Comparison of ENCODE assay signal across 11 cellular contexts in the genomic region with DNA sequence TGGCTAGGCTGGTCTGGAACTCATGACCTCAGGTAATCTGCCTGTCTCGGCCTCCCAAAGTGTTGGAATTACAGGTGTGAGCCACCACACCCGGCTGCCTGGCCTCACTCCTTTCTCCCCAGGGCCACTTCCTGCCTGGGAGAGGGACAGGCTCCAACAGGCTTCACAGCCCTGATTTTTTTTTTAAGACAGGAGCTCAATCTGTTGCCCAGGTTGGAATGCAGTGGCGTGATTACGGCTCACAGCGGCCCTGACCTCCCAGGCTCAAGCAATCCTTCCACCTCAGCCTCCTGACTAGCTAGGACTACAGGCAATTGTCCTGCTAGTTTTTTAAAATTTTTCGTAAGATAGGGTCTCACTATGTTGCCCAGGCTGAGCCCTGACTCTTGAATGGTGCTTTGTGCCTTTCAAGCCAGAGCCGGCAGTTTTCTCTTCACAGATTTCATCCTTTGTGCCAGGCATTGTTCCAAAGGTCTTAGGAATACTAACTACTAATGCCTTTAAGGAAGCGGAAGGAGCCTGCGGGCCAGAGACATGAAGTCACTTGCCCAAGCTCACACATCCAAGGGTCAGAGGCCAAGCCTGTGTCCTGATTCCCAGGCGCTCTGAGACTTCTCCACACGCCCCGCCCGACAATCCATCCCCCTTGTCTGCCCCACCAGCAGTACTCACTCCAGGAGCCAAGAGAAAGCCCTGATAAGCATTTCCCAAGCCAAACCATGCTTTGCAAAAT. TPM values are rescaled to one million over a fixed set of nuclear protein-coding genes. Genes with fewer than 3 reads are reported as not detected.
DNase-seq lines count a peak whose midpoint lies in the region; ATAC-seq, FAIRE-seq and TF ChIP-seq lines count a peak whose summit lies in the region.
"Had no signal": no experiment of that assay in that cellular context is flagged by ENCODE, and none has a peak within 500 bp of the region (broad histone marks: within the 10 kb centered on the region; RNA-seq: fewer than 3 reads in every experiment).

No MANE protein-coding gene starts in this region.

- no peaks in the 10 kb centered on the region; the same call in 1 of the 2 replicates for H4K20me1 ChIP-seq in IMR-90 (ENCODE audit: insufficient read depth, low read length)

- POLR2A ChIA-PET in IMR-90 (lab: Charles Lee; ENCODE audit: unreplicated experiment), result no interaction called here

- H2BK20ac ChIP-seq in IMR-90 (ENCODE audit: low read depth, low read length), result no peak overlapping the region

- H2AK5ac ChIP-seq in IMR-90 (ENCODE audit: low read depth, low read length), result 0 out of 2 replicates have a peak overlapping the region, but pooled peaks have one; percentile 48

- no peak overlapping the region for H4K91ac ChIP-seq in IMR-90 (ENCODE audit: insufficient read depth, low read depth, low read length)

- no peak overlapping the region for H3K27ac ChIP-seq in IMR-90 (ENCODE audit: insufficient read depth, low read length)
- H3K27ac ChIP-seq in subcutaneous abdominal adipose tissue (ENCODE audit: low read depth, low read length), result peak overlapping the region; percentile 79

- dilution Hi-C loops in IMR-90 (cut with HindIII; ENCODE audit: low sequenced_read_pairs, unreplicated experiment), result no loop called here

- H4K5ac ChIP-seq in IMR-90 (ENCODE audit: low read depth, low read length), result no peak overlapping the region

- 0 out of 2 replicates have a peak, but pooled peaks cover under 1% of the 10 kb centered on the region for H3K4me1 ChIP-seq in IMR-90 (ENCODE audit: control insufficient read depth, insufficient read depth, low read length)
- H3K4me1 ChIP-seq in subcutaneous abdominal adipose tissue (ENCODE audit: control insufficient read depth in 5 of 5, insufficient read depth in 5 of 5, low read length in 5 of 5), result peaks cover 5 to 47% (median 36%) of the 10 kb centered on the region in 5 donors

- H3K23ac ChIP-seq in IMR-90 (ENCODE audit: low read depth, low read length), result no peak overlapping the region

- TF ChIP-seq POLR2A in IMR-90 (IDR thresholded peaks at IDR 0.05; ENCODE audit: low read depth, low read length), result no peak
- no peak for TF ChIP-seq POLR2A in GM12891 (IDR thresholded peaks at IDR 0.05; ENCODE audit: low read depth, low read length)

- H3K56ac ChIP-seq in IMR-90 (ENCODE audit: extremely low read depth, insufficient read depth, low read length), result no peak overlapping the region

- H3K79me1 ChIP-seq in IMR-90 (ENCODE audit: low read depth in 1 of 2, low read length in 2 of 2), result no peaks in the 10 kb centered on the region

- BruUV-seq in IMR-90 (replicated peaks; lab: Mats Ljungman, UMichigan), result no TSS peak

- CTCF ChIA-PET in IMR-90 (lab: Yijun Ruan, JAX), result no interaction called here

- intact Hi-C loops in IMR-90 (cut with micrococcal nuclease), result loop anchor here (1.0 kb wide), 1 partner anchor 59 kb away; no protein-coding TSS in a partner anchor
- intact Hi-C loops in left colon (cut with DNase I, micrococcal nuclease), result no loop called here

- peak; percentile 56 for DNase-seq in IMR-90
- DNase-seq in ecto neural progenitor cell (ENCODE audit: low spot score), result peak; percentile 52
- DNase-seq in left colon, result no peak
- no peak for DNase-seq in DMS 273 (lab: John Stamatoyannopoulos, UW; ENCODE audit: unreplicated experiment)
- no peak for DNase-seq in HPDE6-E6E7 (ENCODE audit: extremely low spot score)
- no peak for DNase-seq in GM12891 (ENCODE audit: insufficient read length, low spot score)
- DNase-seq: NCI-H187 had no signal

- H3K36me3 ChIP-seq in IMR-90 (ENCODE audit: control insufficient read depth, insufficient read depth, low read length), result no peaks in the 10 kb centered on the region
- H3K36me3 ChIP-seq in subcutaneous abdominal adipose tissue (ENCODE audit: control insufficient read depth in 5 of 5, insufficient read depth in 5 of 5, low read length in 5 of 5), result no peaks in the 10 kb centered on the region

- no peak overlapping the region; the same call in 1 of the 2 replicates for H3K4ac ChIP-seq in IMR-90 (ENCODE audit: low read depth, low read length)

- no peak for FAIRE-seq in GM12891 (lab: Jason Lieb, UNC)

- ATAC-seq in IMR-90 (ENCODE audit: low read depth), result peak; percentile 81
- peak; percentile 56 for ATAC-seq in left colon
- no peak for ATAC-seq in GM19035 (IDR thresholded peaks at IDR 0.05; ENCODE audit: unreplicated experiment)

- H2BK5ac ChIP-seq in IMR-90 (ENCODE audit: low read depth, low read length, poor library complexity, severe bottlenecking), result no peak overlapping the region

- peaks cover 9% of the 10 kb centered on the region; the same call in 1 of the 2 replicates for H3K9me1 ChIP-seq in IMR-90 (ENCODE audit: insufficient read depth, low read length)

- in situ Hi-C loops in IMR-90 (cut with MboI; ENCODE audit: low sequenced_read_pairs), result no loop called here

- H3K4me3 ChIP-seq in IMR-90 (ENCODE audit: insufficient read depth, low read depth, low read length) (no peak overlapping the region), subcutaneous abdominal adipose tissue (ENCODE audit: low read depth in 1 of 5, low read length in 5 of 5) (no peak overlapping the region)
- H3K4me3 ChIP-seq: smooth muscle cell had no signal

- WGBS in IMR-90 (ENCODE audit: extremely low coverage in 2 of 2, insufficient read length in 1 of 2), 2 experiments, result 84% methylated on average over 5 of the region's 13 CpGs; no CpG with 5 or more reads in 1 of the 2 experiments

- TF ChIP-seq RAD21 in IMR-90 (IDR thresholded peaks at IDR 0.05; ENCODE audit: low read length), result no peak

- H3K9ac ChIP-seq in IMR-90 (ENCODE audit: low read depth, low read length) (no peak overlapping the region), subcutaneous abdominal adipose tissue (ENCODE audit: low read length in 5 of 5) (no peak overlapping the region)

- H2AFZ ChIP-seq in IMR-90 (replicated peaks; ENCODE audit: low read length, poor library complexity), result no peak overlapping the region

- no peak overlapping the region for H2AK9ac ChIP-seq in IMR-90 (replicated peaks; ENCODE audit: low read depth, low read length, poor library complexity)

- no peak overlapping the region for H2BK120ac ChIP-seq in IMR-90 (ENCODE audit: low read depth, low read length)

- H3K18ac ChIP-seq in IMR-90 (ENCODE audit: low read depth, low read length), result no peak overlapping the region

- 0 out of 4 replicates have a peak overlapping the region, but pooled peaks of 1 of the 2 experiments have one; percentile 33 for H4K8ac ChIP-seq in IMR-90 (ENCODE audit: low read depth in 2 of 2, low read length in 2 of 2)

- H3K27me3 ChIP-seq in IMR-90 (ENCODE audit: control insufficient read depth, insufficient read depth, low read length), result peaks cover 2% of the 10 kb centered on the region; the same call in 1 of the 2 replicates
- no peaks in the 10 kb centered on the region for H3K27me3 ChIP-seq in subcutaneous abdominal adipose tissue (ENCODE audit: control insufficient read depth in 5 of 5, insufficient read depth in 4 of 5, low read length in 5 of 5)

- no peak overlapping the region for H2BK15ac ChIP-seq in IMR-90 (ENCODE audit: low read depth, low read length)

- no peak overlapping the region for H3K4me2 ChIP-seq in IMR-90 (ENCODE audit: low read depth, low read length)
- H3K4me2 ChIP-seq: smooth muscle cell had no signal

- no peak for TF ChIP-seq CTCF in IMR-90 (conservative IDR thresholded peaks at IDR 0.05; ENCODE audit: low read depth, low read length)

- H3K9me3 ChIP-seq in IMR-90 (ENCODE audit: control insufficient read depth, insufficient read depth, low read length) (no peaks in the 10 kb centered on the region), subcutaneous abdominal adipose tissue (ENCODE audit: control insufficient read depth in 5 of 5, low read length in 5 of 5) (no peaks in the 10 kb centered on the region)

- H3K14ac ChIP-seq in IMR-90 (replicated peaks; ENCODE audit: low read depth, low read length), result no peak overlapping the region

TF ChIP-seq in IMR-90, 13 proteins besides CTCF, POLR2A, EP300 and RAD21 (continues in another document):
- TF ChIP-seq CHD1 (IDR thresholded peaks at IDR 0.05; ENCODE audit: low read depth, low read length) (no peak), RFX5 (IDR thresholded peaks at IDR 0.05; ENCODE audit: low read depth, low read length) (no peak)

TF ChIP-seq in GM12891, 5 proteins besides CTCF, POLR2A, EP300 and RAD21 (continues in another document):
- no peak for TF ChIP-seq TAF1 (IDR thresholded peaks at IDR 0.05; ENCODE audit: low read depth, low read length)
- TF ChIP-seq SPI1 (IDR thresholded peaks at IDR 0.05; ENCODE audit: low read depth, low read length), result no peak
- no peak for TF ChIP-seq POLR2AphosphoS5 (IDR thresholded peaks at IDR 0.05; ENCODE audit: low read depth, low read length)
- TF ChIP-seq PAX5 (IDR thresholded peaks at IDR 0.05; ENCODE audit: insufficient read depth, low read length, severe bottlenecking), result no peak

RNA-seq across cellular contexts. Expression of a gene that starts 19.2 kb away (rescaled TPM):
- not detected in 2 replicates for total RNA-seq in IMR-90 (2012; rRNA removed)
- not detected in 2 replicates for polyA plus RNA-seq in IMR-90 (2012; rRNA removed)
- polyA plus RNA-seq in IMR-90 (2012; cell fraction: cytosol; rRNA removed), result 0.01 TPM in 1 of 2 replicates, not detected in the other
- 0.10 and 0.24 TPM in 2 replicates for polyA plus RNA-seq in IMR-90 (2012; cell fraction: nucleus; rRNA removed; ENCODE audit: low replicate concordance)
- total RNA-seq in left colon, result 1 to 10 TPM in 1 of 2 donors, under 1 TPM in 1; 0.70 to 3.0 TPM
- 1.2 TPM for polyA plus RNA-seq in GM12891 (2012; ENCODE audit: low read depth, missing spikeins)
- total RNA-seq: smooth muscle cell had no signal

RNA-seq across cellular contexts. Expression of a gene that starts 38.9 kb away (rescaled TPM):
- total RNA-seq in IMR-90 (2012; rRNA removed) (not detected in 2 replicates), left colon (not detected)
- not detected in 2 replicates for polyA plus RNA-seq in IMR-90 (2012; rRNA removed)
- not detected in 2 replicates for polyA plus RNA-seq in IMR-90 (2012; cell fraction: cytosol; rRNA removed)
- not detected in 2 replicates for polyA plus RNA-seq in IMR-90 (2012; cell fraction: nucleus; rRNA removed; ENCODE audit: low replicate concordance)
- 0.12 TPM for polyA plus RNA-seq in GM12891 (2012; ENCODE audit: low read depth, missing spikeins)
- total RNA-seq: activated T-cell treated with anti-CD3 and anti-CD28 coated beads, Interleukin-2, amount 50 U/mL, for 72 hours; smooth muscle cell had no signal
- polyA plus RNA-seq: smooth muscle cell had no signal

RNA-seq across cellular contexts. Expression of a gene that starts 45.5 kb away (rescaled TPM):
- total RNA-seq in IMR-90 (2012; rRNA removed), result 4.1 and 4.7 TPM in 2 replicates
- polyA plus RNA-seq in IMR-90 (2012; rRNA removed), result 22.1 and 23.2 TPM in 2 replicates
- 20.7 and 23.2 TPM in 2 replicates for polyA plus RNA-seq in IMR-90 (2012; cell fraction: cytosol; rRNA removed)
- 33.9 and 57.0 TPM in 2 replicates for polyA plus RNA-seq in IMR-90 (2012; cell fraction: nucleus; rRNA removed; ENCODE audit: low replicate concordance)
- total RNA-seq in left colon, result 10 to 100 TPM; 13.0 to 22.8 TPM
- 37.6 TPM for polyA plus RNA-seq in GM12891 (2012; ENCODE audit: low read depth, missing spikeins)

RNA-seq across cellular contexts. Expression of a gene that starts 50.5 kb away (rescaled TPM):
- 12.2 and 12.8 TPM in 2 replicates for total RNA-seq in IMR-90 (2012; rRNA removed)
- polyA plus RNA-seq in IMR-90 (2012; rRNA removed), result 42.6 and 45.6 TPM in 2 replicates
- polyA plus RNA-seq in IMR-90 (2012; cell fraction: cytosol; rRNA removed), result 18.6 and 55.2 TPM in 2 replicates
- polyA plus RNA-seq in IMR-90 (2012; cell fraction: nucleus; rRNA removed; ENCODE audit: low replicate concordance), result 129 TPM in 2 replicates
- 100 to 1,000 TPM in 1 of 2 donors, 10 to 100 TPM in 1; 99.7 to 102 TPM for total RNA-seq in left colon
- polyA plus RNA-seq in GM12891 (2012; ENCODE audit: low read depth, missing spikeins), result 7.0 TPM

RNA-seq across cellular contexts. Expression of a gene that starts 50.6 kb away (rescaled TPM):
- total RNA-seq in IMR-90 (2012; rRNA removed), result 43.7 and 52.8 TPM in 2 replicates
- 87.9 and 102 TPM in 2 replicates for polyA plus RNA-seq in IMR-90 (2012; rRNA removed)
- polyA plus RNA-seq in IMR-90 (2012; cell fraction: cytosol; rRNA removed), result 107 and 112 TPM in 2 replicates
- 25.7 and 42.9 TPM in 2 replicates for polyA plus RNA-seq in IMR-90 (2012; cell fraction: nucleus; rRNA removed; ENCODE audit: low replicate concordance)
- total RNA-seq in left colon, result 10 to 100 TPM; 47.5 to 63.1 TPM
- 82.0 TPM for polyA plus RNA-seq in GM12891 (2012; ENCODE audit: low read depth, missing spikeins)

Comparison
In these comparisons a context has a peak if more than half of its experiments do, and no peak if none do; other contexts are left out.
1. DNase-seq: peak in IMR-90 (single experiment) and ecto neural progenitor cell (single experiment); none in left colon (0 of 2), DMS 273 (single experiment), HPDE6-E6E7 (single experiment) and GM12891 (single experiment).